Comparison of ENCODE assay signal across 17 cellular contexts in genomic region chr12:20214286-20214685, GRCh38.
DNase-seq lines count a peak whose midpoint lies in the region; ATAC-seq and TF ChIP-seq lines count a peak whose summit lies in the region.
"Had no signal": no experiment of that assay in that cellular context is flagged by ENCODE, and none has a peak within 500 bp of the region (broad histone marks: within the 10 kb centered on the region; RNA-seq: fewer than 3 reads in every experiment).

No MANE protein-coding gene starts in this region.

- peak overlapping the region; percentile 30 to 98 (median 63) for H3K27ac Mint-ChIP-seq in brain
- H3K27ac Mint-ChIP-seq: activated CD4-positive, alpha-beta T cell treated with anti-CD3 and anti-CD28 coated beads, Interleukin-2, amount 10 ng/mL, durations not matched to agents 24 days and 14 days; activated naive CD4-positive, alpha-beta T cell treated with anti-CD3 and anti-CD28 coated beads, Interleukin-2, amount 10 ng/mL, durations not matched to agents 7 days and 5 days had no signal

- peak overlapping the region in 2 of 5 experiments; percentile 5 to 46 for H3K4me3 Mint-ChIP-seq in brain
- H3K4me3 Mint-ChIP-seq: activated CD4-positive, alpha-beta T cell treated with anti-CD3 and anti-CD28 coated beads, Interleukin-2, amount 10 ng/mL, durations not matched to agents 24 days and 14 days; activated naive CD4-positive, alpha-beta T cell treated with anti-CD3 and anti-CD28 coated beads, Interleukin-2, amount 10 ng/mL, durations not matched to agents 7 days and 5 days had no signal

- DNase-seq in Right ventricle myocardium superior, result no peak
- no peak for DNase-seq in right cardiac atrium
- peak; percentile 38 for DNase-seq in fibroblast of villous mesenchyme (ENCODE audit: low read depth)
- no peak for DNase-seq in foreskin melanocyte
- DNase-seq in pons (ENCODE audit: low spot score), result no peak
- DNase-seq: activated CD4-positive, alpha-beta T cell treated with anti-CD3 and anti-CD28 coated beads, Interleukin-2, amount 10 ng/mL, durations not matched to agents 24 days and 14 days; activated naive CD4-positive, alpha-beta T cell treated with anti-CD3 and anti-CD28 coated beads, Interleukin-2, amount 10 ng/mL, durations not matched to agents 7 days and 5 days; glutamatergic neuron; kidney; mucosa of descending colon; NCI-H1048; stimulated activated naive CD8-positive, alpha-beta T cell treated with anti-CD3 and anti-CD28 coated beads, Interleukin-15, Interleukin-2, amounts not matched to agents 100 U/mL and 50 U/mL, for 24 hours had no signal

- no peaks in the 10 kb centered on the region for H3K9me3 ChIP-seq in right cardiac atrium (ENCODE audit: control insufficient read depth, low read length)
- H3K9me3 ChIP-seq: mucosa of descending colon had no signal

- 34% methylated on average over 2 of the region's 2 CpGs for WGBS in right cardiac atrium

- peaks cover 3 to 27% (median 6%) of the 10 kb centered on the region in 5 experiments for H3K9me3 Mint-ChIP-seq in brain
- H3K9me3 Mint-ChIP-seq: activated CD4-positive, alpha-beta T cell treated with anti-CD3 and anti-CD28 coated beads, Interleukin-2, amount 10 ng/mL, durations not matched to agents 24 days and 14 days; activated naive CD4-positive, alpha-beta T cell treated with anti-CD3 and anti-CD28 coated beads, Interleukin-2, amount 10 ng/mL, durations not matched to agents 7 days and 5 days had no signal

- H3K27ac ChIP-seq in right cardiac atrium (ENCODE audit: low read length), result no peak overlapping the region
- H3K27ac ChIP-seq: cardiac muscle cell had no signal

- H3K4me3 ChIP-seq in right cardiac atrium (ENCODE audit: low read length) (no peak overlapping the region), fibroblast of villous mesenchyme (ENCODE audit: low read depth, low read length) (no peak overlapping the region)
- H3K4me3 ChIP-seq: cardiac muscle cell, mucosa of descending colon, smooth muscle cell had no signal

- ATAC-seq in Right ventricle myocardium superior (ENCODE audit: poor library complexity), result peak; percentile 21
- ATAC-seq in right cardiac atrium, result no peak
- no peak for ATAC-seq in GM18498 (IDR thresholded peaks at IDR 0.05; ENCODE audit: unreplicated experiment)
- ATAC-seq in GM18873 (IDR thresholded peaks at IDR 0.05; ENCODE audit: low FRiP score, unreplicated experiment), result no peak
- ATAC-seq: mucosa of descending colon; stimulated activated naive CD8-positive, alpha-beta T cell treated with anti-CD3 and anti-CD28 coated beads, Interleukin-15, Interleukin-2, amounts not matched to agents 100 U/mL and 50 U/mL, for 24 hours had no signal

- no peaks in the 10 kb centered on the region for H3K27me3 ChIP-seq in right cardiac atrium (ENCODE audit: control insufficient read depth, insufficient read depth)
- H3K27me3 ChIP-seq: cardiac muscle cell had no signal

- intact Hi-C loops in Right ventricle myocardium superior (cut with DNase I), result loop anchor here (10.0 kb wide), 1 partner anchor 151 kb away; the partner anchor contains the start of gene PDE3A
- intact Hi-C loops in right cardiac atrium (cut with DNase I), result loop anchor here in 1 of 4 donors (10.0 kb wide), 1 partner anchor 449 kb away; no protein-coding TSS in a partner anchor

- H3K27me3 Mint-ChIP-seq in brain, result no peaks in the 10 kb centered on the region
- H3K27me3 Mint-ChIP-seq: activated CD4-positive, alpha-beta T cell treated with anti-CD3 and anti-CD28 coated beads, Interleukin-2, amount 10 ng/mL, durations not matched to agents 24 days and 14 days; activated naive CD4-positive, alpha-beta T cell treated with anti-CD3 and anti-CD28 coated beads, Interleukin-2, amount 10 ng/mL, durations not matched to agents 7 days and 5 days had no signal

- H3K4me1 ChIP-seq in right cardiac atrium (ENCODE audit: control insufficient read depth, insufficient read depth, low read length), result no peaks in the 10 kb centered on the region

- no peaks in the 10 kb centered on the region for H3K36me3 Mint-ChIP-seq in brain
- H3K36me3 Mint-ChIP-seq: activated naive CD4-positive, alpha-beta T cell treated with anti-CD3 and anti-CD28 coated beads, Interleukin-2, amount 10 ng/mL, durations not matched to agents 7 days and 5 days had no signal

- TF ChIP-seq CTCF in brain (conservative IDR thresholded peaks at IDR 0.05), result no peak
- no peak for TF ChIP-seq CTCF in fibroblast of villous mesenchyme (IDR thresholded peaks at IDR 0.05; ENCODE audit: insufficient read depth, low read depth, low read length)

- H3K4me1 Mint-ChIP-seq in brain, result peaks cover 34% of the 10 kb centered on the region
- H3K4me1 Mint-ChIP-seq: activated CD4-positive, alpha-beta T cell treated with anti-CD3 and anti-CD28 coated beads, Interleukin-2, amount 10 ng/mL, durations not matched to agents 24 days and 14 days; activated naive CD4-positive, alpha-beta T cell treated with anti-CD3 and anti-CD28 coated beads, Interleukin-2, amount 10 ng/mL, durations not matched to agents 7 days and 5 days had no signal
